In genomic region chrX:150982235-150982785, GRCh38 we compare ENCODE assay signal across 8 cellular contexts. TPM values are rescaled to one million over a fixed set of nuclear protein-coding genes. Genes with fewer than 3 reads are reported as not detected.
DNase-seq lines count a peak whose midpoint lies in the region; ATAC-seq, FAIRE-seq and TF ChIP-seq lines count a peak whose summit lies in the region.

No MANE protein-coding gene starts in this region.

- H2AFZ ChIP-seq in GM23248 = peak overlapping the region; percentile 95

- H3K4me3 ChIP-seq in GM23248 = peak overlapping the region; percentile 80
- H3K4me3 ChIP-seq in SJCRH30 = peak overlapping the region; percentile 83; the same call in 1 of the 2 replicates
- H3K4me3 ChIP-seq in fibroblast of mammary gland (ENCODE audit: control insufficient read depth, low read depth, low read length) = peak overlapping the region; percentile 55
- peak overlapping the region; percentile 51 to 57 (median 52) for H3K4me3 ChIP-seq in gastrocnemius medialis

- no peaks in the 10 kb centered on the region for H3K9me2 ChIP-seq in GM23248 (ENCODE audit: insufficient read depth)

- H3K9me3 ChIP-seq in GM23248 (ENCODE audit: low read depth) (no peaks in the 10 kb centered on the region), SJCRH30 (replicated peaks) (no peaks in the 10 kb centered on the region), gastrocnemius medialis (no peaks in the 10 kb centered on the region)

- TF ChIP-seq POLR2A in gastrocnemius medialis (IDR thresholded peaks at IDR 0.05) (no peak), GM12891 (IDR thresholded peaks at IDR 0.05; ENCODE audit: low read depth, low read length) (no peak)

- H3K36me3 ChIP-seq in GM23248 (ENCODE audit: low read depth) = no peaks in the 10 kb centered on the region
- peaks cover 17% of the 10 kb centered on the region for H3K36me3 ChIP-seq in SJCRH30
- no peaks in the 10 kb centered on the region for H3K36me3 ChIP-seq in gastrocnemius medialis

- peak overlapping the region; percentile 81 for H3K9ac ChIP-seq in GM23248

- DNase-seq in GM23248 (peak; percentile 45), SJCRH30 (no peak), fibroblast of mammary gland (ENCODE audit: low read depth) (no peak), gastrocnemius medialis (no peak), NCI-H524 treated with DMSO at 0.1 percent for 48 hours (lab: John Stamatoyannopoulos, UW) (no peak), NCI-H82 (lab: John Stamatoyannopoulos, UW) (no peak), GM12891 (ENCODE audit: insufficient read length, low spot score) (no peak), 8988T (no peak)

- ATAC-seq in gastrocnemius medialis = no peak

- TF ChIP-seq CTCF in fibroblast of mammary gland (conservative IDR thresholded peaks at IDR 0.05; ENCODE audit: control insufficient read depth, insufficient read depth, low read depth, low read length) (no peak), gastrocnemius medialis (IDR thresholded peaks at IDR 0.05 in 4 of 5, conservative IDR thresholded peaks at IDR 0.05 in 1 of 5) (no peak)

- no peaks in the 10 kb centered on the region for H3F3A ChIP-seq in GM23248 (ENCODE audit: insufficient read depth)

- H3K27ac ChIP-seq in GM23248 (no peak overlapping the region), SJCRH30 (peak overlapping the region; percentile 38), gastrocnemius medialis (no peak overlapping the region)

- 24 to 31% methylated on average over 18 to 20 of the region's 20 CpGs for WGBS in GM23248 (ENCODE audit: low coverage in 1 of 2, low lambda C conversion rate in 2 of 2, missing lambda C conversion rate in 2 of 2), 2 experiments

- H3K27me3 ChIP-seq in GM23248 (replicated peaks; ENCODE audit: insufficient read depth) (no peaks in the 10 kb centered on the region), SJCRH30 (no peaks in the 10 kb centered on the region), gastrocnemius medialis (no peaks in the 10 kb centered on the region)

- intact Hi-C loops in gastrocnemius medialis (cut with DNase I; ENCODE audit: low total_unique reads) = loop anchor here (5.0 to 10.0 kb wide), 2 partner anchors 88 to 210 kb away; partner anchors contain the start of gene CD99L2

- in situ Hi-C loops in GM23248 (cut with MboI) (loop anchor here (25.0 kb wide), 1 partner anchor 195 kb away; no protein-coding TSS in a partner anchor), gastrocnemius medialis (cut with MboI; ENCODE audit: low sequenced_read_pairs in 4 of 4) (no loop called here)

- peak overlapping the region; percentile 81 for H3K4me2 ChIP-seq in GM23248 (ENCODE audit: unreplicated experiment)

- FAIRE-seq in GM12891 (lab: Jason Lieb, UNC) = no peak

- no peaks in the 10 kb centered on the region for H3K4me1 ChIP-seq in GM23248 (ENCODE audit: insufficient read depth)
- peaks cover 3% of the 10 kb centered on the region; the same call in 1 of the 2 replicates for H3K4me1 ChIP-seq in SJCRH30
- peaks cover 0 to 5% of the 10 kb centered on the region in 2 donors for H3K4me1 ChIP-seq in gastrocnemius medialis

- H4K20me1 ChIP-seq in GM23248 (ENCODE audit: insufficient read depth) = no peaks in the 10 kb centered on the region

- H3K79me2 ChIP-seq in GM23248 (ENCODE audit: insufficient read depth) = 0 out of 2 replicates have a peak, but pooled peaks cover 14% of the 10 kb centered on the region

TF ChIP-seq in GM12891, 5 proteins besides CTCF, POLR2A, EP300 and RAD21:
- TF ChIP-seq POLR2AphosphoS5 (IDR thresholded peaks at IDR 0.05; ENCODE audit: low read depth, low read length) (no peak), SPI1 (IDR thresholded peaks at IDR 0.05; ENCODE audit: low read depth, low read length) (no peak), POU2F2 (IDR thresholded peaks at IDR 0.05; ENCODE audit: low read depth, low read length) (no peak), TAF1 (IDR thresholded peaks at IDR 0.05; ENCODE audit: low read depth, low read length) (no peak), PAX5 (IDR thresholded peaks at IDR 0.05; ENCODE audit: insufficient read depth, low read length, severe bottlenecking) (no peak)

RNA-seq across cellular contexts. Expression of gene HMGB3, which starts 0.8 kb away (rescaled TPM):
- total RNA-seq in GM23248 (2014; rRNA removed; shearing (Covaris generic)) = 6.5 and 12.1 TPM in 2 replicates
- polyA plus RNA-seq in GM23248 (2016; fragmentation: Nextera tagmentation; extraction: Ambion mirVana) = 31.7 and 33.3 TPM in 2 replicates
- 120 and 130 TPM in 2 replicates for total RNA-seq in SJCRH30 (2014; rRNA removed; shearing (Covaris generic))
- total RNA-seq in gastrocnemius medialis = 10 to 100 TPM; 15.0 to 58.3 (median 18.7) TPM
- polyA plus RNA-seq in GM12891 (2012; ENCODE audit: low read depth, missing spikeins) = 35.8 TPM
